ENCODE assay signal across 39 cellular contexts in genomic region chr7:16532272-16532671, GRCh38. TPM values are rescaled to one million over a fixed set of nuclear protein-coding genes. Genes with fewer than 3 reads are reported as not detected.
"Had no signal": no experiment of that assay in that cellular context is flagged by ENCODE, and none has a peak within 500 bp of the region (broad histone marks: within the 10 kb centered on the region; RNA-seq: fewer than 3 reads in every experiment).

No MANE protein-coding gene starts in this region.

- H3K4me1 ChIP-seq: left lung, lower lobe of right lung, neural progenitor cell, right atrium auricular region, right lobe of liver, vagina had no signal

- H3K27me3 ChIP-seq: left lung, neural progenitor cell, neutrophil, ovary, right atrium auricular region, right lobe of liver, tibial nerve, vagina had no signal

- H3K27ac Mint-ChIP-seq: immature natural killer cell; naive thymus-derived CD4-positive, alpha-beta T cell; nephron; neural progenitor cell; progenitor cell of endocrine pancreas; stimulated activated memory B cell treated with anti-CD40 and anti-IgM and Interleukin-4, amounts not matched to agents 10 μg/mL and 1 μg/mL and 100 μg/mL, for 72 hours; type B pancreatic cell had no signal

- H3K4me3 Mint-ChIP-seq: immature natural killer cell; naive thymus-derived CD4-positive, alpha-beta T cell; nephron; neural progenitor cell; stimulated activated memory B cell treated with anti-CD40 and anti-IgM and Interleukin-4, amounts not matched to agents 10 μg/mL and 1 μg/mL and 100 μg/mL, for 72 hours; stimulated activated naive CD8-positive, alpha-beta T cell treated with anti-CD3 and anti-CD28 coated beads, Interleukin-15, amount 100 ng/mL, for 72 hours; type B pancreatic cell had no signal

- H3K9me3 Mint-ChIP-seq: naive thymus-derived CD4-positive, alpha-beta T cell; nephron; stimulated activated memory B cell treated with anti-CD40 and anti-IgM and Interleukin-4, amounts not matched to agents 10 μg/mL and 1 μg/mL and 100 μg/mL, for 72 hours; stimulated activated naive CD8-positive, alpha-beta T cell treated with anti-CD3 and anti-CD28 coated beads, Interleukin-15, amount 100 ng/mL, for 72 hours; type B pancreatic cell had no signal

- H3K4me2 ChIP-seq: neural progenitor cell, smooth muscle cell had no signal

- H3K4me3 ChIP-seq: left lung, lower lobe of right lung, mucosa of descending colon, neural progenitor cell, ovary, right atrium auricular region, right lobe of liver, smooth muscle cell, tibial nerve, vagina had no signal

- H3K4me1 Mint-ChIP-seq: immature natural killer cell; naive thymus-derived CD4-positive, alpha-beta T cell; nephron; stimulated activated memory B cell treated with anti-CD40 and anti-IgM and Interleukin-4, amounts not matched to agents 10 μg/mL and 1 μg/mL and 100 μg/mL, for 72 hours; stimulated activated naive CD8-positive, alpha-beta T cell treated with anti-CD3 and anti-CD28 coated beads, Interleukin-15, amount 100 ng/mL, for 72 hours had no signal

- H3K9ac ChIP-seq: neural progenitor cell had no signal

- ATAC-seq: left colon; left lung; lower lobe of right lung; mucosa of descending colon; naive thymus-derived CD4-positive, alpha-beta T cell; right lobe of liver; stimulated activated memory B cell treated with anti-CD40 and anti-IgM and Interleukin-4, amounts not matched to agents 10 μg/mL and 1 μg/mL and 100 μg/mL, for 72 hours; stimulated activated naive CD8-positive, alpha-beta T cell treated with anti-CD3 and anti-CD28 coated beads, Interleukin-15, amount 100 ng/mL, for 72 hours had no signal

- H3K27ac ChIP-seq: left lung, lower lobe of right lung, neural progenitor cell, neutrophil, ovary, right atrium auricular region, right lobe of liver, tibial nerve, vagina had no signal

- H3K9me3 ChIP-seq: left lung, lower lobe of right lung, mucosa of descending colon, neutrophil, ovary, right atrium auricular region, right lobe of liver, tibial nerve, vagina had no signal

- H3K36me3 ChIP-seq: left lung, lower lobe of right lung, neural progenitor cell, neutrophil, ovary, right atrium auricular region, right lobe of liver, tibial nerve, vagina had no signal

- H3K36me3 Mint-ChIP-seq: immature natural killer cell; naive thymus-derived CD4-positive, alpha-beta T cell; neural progenitor cell; stimulated activated memory B cell treated with anti-CD40 and anti-IgM and Interleukin-4, amounts not matched to agents 10 μg/mL and 1 μg/mL and 100 μg/mL, for 72 hours; type B pancreatic cell had no signal

- H3K27me3 Mint-ChIP-seq: progenitor cell of endocrine pancreas; stimulated activated naive CD8-positive, alpha-beta T cell treated with anti-CD3 and anti-CD28 coated beads, Interleukin-15, amount 100 ng/mL, for 72 hours had no signal

- DNase-seq: hippocampal formation; immature natural killer cell; kidney; left colon; left lung; lower lobe of right lung; mammary epithelial cell; mesenchymal stem cell; midbrain; mucosa of descending colon; naive thymus-derived CD4-positive, alpha-beta T cell; ovary; right lobe of liver; stimulated activated CD4-positive, alpha-beta T cell treated with anti-CD3 and anti-CD28 coated beads, Interleukin-1b, Interleukin-23, amount 100 ng/mL, for 48 hours; stimulated activated CD4-positive, alpha-beta T cell treated with anti-CD3 and anti-CD28 coated beads, Interleukin-2, amount 100 ng/mL, for 48 hours; stimulated activated CD4-positive, alpha-beta T cell treated with anti-CD3 and anti-CD28 coated beads, Interleukin-4, amount 100 ng/mL, for 4 hours; stimulated activated CD8-positive, alpha-beta memory T cell treated with anti-CD3 and anti-CD28 coated beads, Interleukin-4, amount 100 ng/mL, for 48 hours; stimulated activated naive CD4-positive, alpha-beta T cell treated with Interleukin-2 at 50 U/mL for 16 hours; stimulated activated naive CD8-positive, alpha-beta T cell treated with anti-CD3 and anti-CD28 coated beads, Interleukin-15, amount 100 ng/mL, for 72 hours; substantia nigra had no signal

RNA-seq across cellular contexts. Expression of gene LRRC72, which starts 5.6 kb away (rescaled TPM):
- total RNA-seq: kidney; left colon; left lung; liver; lower lobe of right lung; mammary epithelial cell; mucosa of descending colon; myocyte; naive thymus-derived CD4-positive, alpha-beta T cell; omental fat pad; ovary; progenitor cell of endocrine pancreas; pulmonary artery endothelial cell; renal cortical epithelial cell; right atrium auricular region; right lobe of liver; skeletal muscle tissue; smooth muscle cell; temporal lobe; tibial nerve; urinary bladder; vagina had no signal
- polyA plus RNA-seq: immature natural killer cell; liver; mammary epithelial cell; naive thymus-derived CD4-positive, alpha-beta T cell; ovary; smooth muscle cell; thymus; urinary bladder had no signal
